In genomic region chr5:101689306-101689705, GRCh38 we compare ENCODE assay signal across 1 cellular context.
TF ChIP-seq lines count a peak whose summit lies in the region.

No MANE protein-coding gene starts in this region.

TF ChIP-seq in neural cell, 6 proteins besides CTCF, POLR2A, EP300 and RAD21:
- TF ChIP-seq MXI1 (conservative IDR thresholded peaks at IDR 0.05; ENCODE audit: poor library complexity, severe bottlenecking) (no peak), POLR2AphosphoS5 (IDR thresholded peaks at IDR 0.05) (peak; percentile 53), REST (IDR thresholded peaks at IDR 0.05; ENCODE audit: borderline replicate concordance) (no peak)
